Comparison of ENCODE assay signal across 8 cellular contexts in the genomic region with DNA sequence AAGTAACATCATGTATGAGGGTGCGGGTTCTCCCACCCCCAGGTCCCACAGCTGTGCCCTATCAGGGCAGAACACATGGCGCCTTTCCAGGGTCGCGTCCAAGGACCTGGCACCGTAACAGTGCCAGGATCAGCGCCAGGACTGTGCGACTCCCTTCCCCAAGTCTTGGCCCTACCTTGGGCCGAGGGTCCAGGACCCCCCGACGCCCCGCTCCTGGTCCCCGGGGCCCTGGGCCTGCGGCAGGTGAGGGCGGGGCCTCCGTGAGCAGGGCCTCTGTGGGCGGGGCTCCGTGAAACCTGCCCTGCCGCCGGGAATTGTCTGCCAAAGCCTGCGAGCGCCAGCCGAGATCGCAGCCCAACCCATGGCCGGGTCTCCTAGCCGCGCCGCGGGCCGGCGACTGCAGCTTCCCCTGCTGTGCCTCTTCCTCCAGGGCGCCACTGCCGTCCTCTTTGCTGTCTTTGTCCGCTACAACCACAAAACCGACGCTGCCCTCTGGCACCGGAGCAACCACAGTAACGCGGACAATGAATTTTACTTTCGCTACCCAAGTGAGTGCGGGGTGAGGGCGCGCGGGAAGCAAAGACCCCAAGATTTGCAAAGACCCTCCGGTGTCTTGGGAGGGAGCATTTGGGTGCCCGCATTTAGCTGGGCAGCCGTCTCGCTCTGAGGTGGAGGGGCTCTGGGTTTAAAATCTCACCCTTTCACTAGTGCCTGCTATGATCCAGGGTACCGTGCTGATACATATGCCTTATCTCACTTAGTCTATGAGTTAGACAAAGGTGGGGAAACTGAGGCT. TPM values are rescaled to one million over a fixed set of nuclear protein-coding genes. Genes with fewer than 3 reads are reported as not detected.
DNase-seq lines count a peak whose midpoint lies in the region; ATAC-seq and TF ChIP-seq lines count a peak whose summit lies in the region.
"Had no signal": no experiment of that assay in that cellular context is flagged by ENCODE, and none has a peak within 500 bp of the region (broad histone marks: within the 10 kb centered on the region; RNA-seq: fewer than 3 reads in every experiment).

A gene with protein sequence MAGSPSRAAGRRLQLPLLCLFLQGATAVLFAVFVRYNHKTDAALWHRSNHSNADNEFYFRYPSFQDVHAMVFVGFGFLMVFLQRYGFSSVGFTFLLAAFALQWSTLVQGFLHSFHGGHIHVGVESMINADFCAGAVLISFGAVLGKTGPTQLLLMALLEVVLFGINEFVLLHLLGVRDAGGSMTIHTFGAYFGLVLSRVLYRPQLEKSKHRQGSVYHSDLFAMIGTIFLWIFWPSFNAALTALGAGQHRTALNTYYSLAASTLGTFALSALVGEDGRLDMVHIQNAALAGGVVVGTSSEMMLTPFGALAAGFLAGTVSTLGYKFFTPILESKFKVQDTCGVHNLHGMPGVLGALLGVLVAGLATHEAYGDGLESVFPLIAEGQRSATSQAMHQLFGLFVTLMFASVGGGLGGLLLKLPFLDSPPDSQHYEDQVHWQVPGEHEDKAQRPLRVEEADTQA (plus strand): TSS at position 323 of the 796 bp plus-strand sequence. CDS start 39 bp downstream, at position 362.

- 7% methylated on average over 48 of the region's 48 CpGs for WGBS in liver
- WGBS in tibial nerve, 2 donors: 15% methylated on average over 30 to 31 of the region's 48 CpGs

- TF ChIP-seq POLR2A in tibial nerve (IDR thresholded peaks at IDR 0.05): no peak

- peak within 1 kb of the TSS; percentile 48 for H3K4me3 Mint-ChIP-seq in central memory CD8-positive, alpha-beta T cell

- H3K9ac ChIP-seq in liver (ENCODE audit: low read depth in 1 of 2, low read length in 2 of 2): peak within 1 kb of the TSS in 1 of 2 donors; percentile 11

- no peaks in the 10 kb centered on the region for H3K9me3 Mint-ChIP-seq in central memory CD8-positive, alpha-beta T cell

- H3K4me1 Mint-ChIP-seq in central memory CD8-positive, alpha-beta T cell: peaks cover 5% of the 10 kb centered on the region

- no peak within 1 kb of the TSS for H3K27ac ChIP-seq in liver (ENCODE audit: low read depth in 1 of 2, low read length in 2 of 2)
- no peak within 1 kb of the TSS for H3K27ac ChIP-seq in tibial nerve

- TF ChIP-seq RAD21 in liver (IDR thresholded peaks at IDR 0.05): no peak

- H3K9me3 ChIP-seq in liver (ENCODE audit: control insufficient read depth in 4 of 4, low read length in 3 of 4) (no peaks in the 10 kb centered on the region), tibial nerve (no peaks in the 10 kb centered on the region)

- DNase-seq in GM20000 (ENCODE audit: low spot score): peak; percentile 9
- peak; percentile 78 for DNase-seq in NCI-H69 (lab: John Stamatoyannopoulos, UW)
- no peak for DNase-seq in central memory CD8-positive, alpha-beta T cell (ENCODE audit: low spot score in 2 of 2)
- no peak for DNase-seq in tibial nerve (ENCODE audit: low spot score in 2 of 2)
- DNase-seq in NCI-H446 (lab: John Stamatoyannopoulos, UW): no peak
- no peak for DNase-seq in NCI-H2227 (lab: John Stamatoyannopoulos, UW; ENCODE audit: unreplicated experiment)

- no peak within 1 kb of the TSS for H3K27ac Mint-ChIP-seq in central memory CD8-positive, alpha-beta T cell (ENCODE audit: low read depth)

- no peaks in the 10 kb centered on the region for H3K27me3 ChIP-seq in liver (ENCODE audit: control insufficient read depth in 4 of 4, insufficient read depth in 4 of 4, low read length in 3 of 4)
- peaks cover 0 to 83% of the 10 kb centered on the region in 2 donors for H3K27me3 ChIP-seq in tibial nerve

- TF ChIP-seq EP300 in tibial nerve (IDR thresholded peaks at IDR 0.05): no peak

- H3K27me3 Mint-ChIP-seq in central memory CD8-positive, alpha-beta T cell: peaks cover 71% of the 10 kb centered on the region

- H3K36me3 ChIP-seq in liver (ENCODE audit: control insufficient read depth in 4 of 4, insufficient read depth in 3 of 4, low read depth in 1 of 4, low read length in 3 of 4) (no peaks in the 10 kb centered on the region), tibial nerve (no peaks in the 10 kb centered on the region)

- H3K36me3 Mint-ChIP-seq in central memory CD8-positive, alpha-beta T cell (ENCODE audit: insufficient read depth): no peaks in the 10 kb centered on the region

- H3K4me1 ChIP-seq in liver (ENCODE audit: control insufficient read depth in 4 of 4, insufficient read depth in 4 of 4, low read length in 3 of 4): peaks cover 0 to 8% (median 4%) of the 10 kb centered on the region in 4 donors
- H3K4me1 ChIP-seq in tibial nerve: peaks cover 0 to 11% (median 3%) of the 10 kb centered on the region in 4 donors

- ATAC-seq in central memory CD8-positive, alpha-beta T cell (replicated peaks; ENCODE audit: extremely low read depth, poor library complexity, severe bottlenecking): no peak

- TF ChIP-seq CTCF in GM20000 (IDR thresholded peaks at IDR 0.05; ENCODE audit: extremely low read depth, missing control alignments): no peak
- TF ChIP-seq CTCF in liver (IDR thresholded peaks at IDR 0.05; ENCODE audit: low read depth, low read length, missing input control): no peak
- TF ChIP-seq CTCF in tibial nerve (IDR thresholded peaks at IDR 0.05): no peak

- H3K4me3 ChIP-seq in liver (ENCODE audit: low read depth in 1 of 3, low read length in 3 of 3): peak within 1 kb of the TSS; percentile 63 to 68 (median 67)
- peak within 1 kb of the TSS in 3 of 4 donors; percentile 6 to 36 (median 28) for H3K4me3 ChIP-seq in tibial nerve

TF ChIP-seq in liver, 16 proteins besides CTCF, POLR2A, EP300 and RAD21:
- TF ChIP-seq, protein P1, sequence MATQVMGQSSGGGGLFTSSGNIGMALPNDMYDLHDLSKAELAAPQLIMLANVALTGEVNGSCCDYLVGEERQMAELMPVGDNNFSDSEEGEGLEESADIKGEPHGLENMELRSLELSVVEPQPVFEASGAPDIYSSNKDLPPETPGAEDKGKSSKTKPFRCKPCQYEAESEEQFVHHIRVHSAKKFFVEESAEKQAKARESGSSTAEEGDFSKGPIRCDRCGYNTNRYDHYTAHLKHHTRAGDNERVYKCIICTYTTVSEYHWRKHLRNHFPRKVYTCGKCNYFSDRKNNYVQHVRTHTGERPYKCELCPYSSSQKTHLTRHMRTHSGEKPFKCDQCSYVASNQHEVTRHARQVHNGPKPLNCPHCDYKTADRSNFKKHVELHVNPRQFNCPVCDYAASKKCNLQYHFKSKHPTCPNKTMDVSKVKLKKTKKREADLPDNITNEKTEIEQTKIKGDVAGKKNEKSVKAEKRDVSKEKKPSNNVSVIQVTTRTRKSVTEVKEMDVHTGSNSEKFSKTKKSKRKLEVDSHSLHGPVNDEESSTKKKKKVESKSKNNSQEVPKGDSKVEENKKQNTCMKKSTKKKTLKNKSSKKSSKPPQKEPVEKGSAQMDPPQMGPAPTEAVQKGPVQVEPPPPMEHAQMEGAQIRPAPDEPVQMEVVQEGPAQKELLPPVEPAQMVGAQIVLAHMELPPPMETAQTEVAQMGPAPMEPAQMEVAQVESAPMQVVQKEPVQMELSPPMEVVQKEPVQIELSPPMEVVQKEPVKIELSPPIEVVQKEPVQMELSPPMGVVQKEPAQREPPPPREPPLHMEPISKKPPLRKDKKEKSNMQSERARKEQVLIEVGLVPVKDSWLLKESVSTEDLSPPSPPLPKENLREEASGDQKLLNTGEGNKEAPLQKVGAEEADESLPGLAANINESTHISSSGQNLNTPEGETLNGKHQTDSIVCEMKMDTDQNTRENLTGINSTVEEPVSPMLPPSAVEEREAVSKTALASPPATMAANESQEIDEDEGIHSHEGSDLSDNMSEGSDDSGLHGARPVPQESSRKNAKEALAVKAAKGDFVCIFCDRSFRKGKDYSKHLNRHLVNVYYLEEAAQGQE (IDR thresholded peaks at IDR 0.05): no peak
- TF ChIP-seq FOXA1 (IDR thresholded peaks at IDR 0.05) (no peak), RXRA (IDR thresholded peaks at IDR 0.05) (no peak), HNF4G (IDR thresholded peaks at IDR 0.05) (no peak), FOXA2 (IDR thresholded peaks at IDR 0.05) (no peak), SP1 (IDR thresholded peaks at IDR 0.05) (no peak), EGR1 (IDR thresholded peaks at IDR 0.05; ENCODE audit: low read depth in 2 of 2) (no peak)
- TF ChIP-seq, protein P2, sequence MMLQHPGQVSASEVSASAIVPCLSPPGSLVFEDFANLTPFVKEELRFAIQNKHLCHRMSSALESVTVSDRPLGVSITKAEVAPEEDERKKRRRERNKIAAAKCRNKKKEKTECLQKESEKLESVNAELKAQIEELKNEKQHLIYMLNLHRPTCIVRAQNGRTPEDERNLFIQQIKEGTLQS (IDR thresholded peaks at IDR 0.05): no peak
- TF ChIP-seq, protein P3, sequence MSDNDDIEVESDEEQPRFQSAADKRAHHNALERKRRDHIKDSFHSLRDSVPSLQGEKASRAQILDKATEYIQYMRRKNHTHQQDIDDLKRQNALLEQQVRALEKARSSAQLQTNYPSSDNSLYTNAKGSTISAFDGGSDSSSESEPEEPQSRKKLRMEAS (IDR thresholded peaks at IDR 0.05): no peak

RNA-seq across cellular contexts. Expression of the gene that starts here (rescaled TPM):
- total RNA-seq in liver: 1 to 10 TPM; 1.0 to 3.5 TPM
- polyA plus RNA-seq in liver: 1 to 10 TPM in 1 of 2 donors, under 1 TPM in 1; 0.25 to 6.4 TPM
- total RNA-seq in tibial nerve: not detected
- total RNA-seq: T-helper 1 cell treated with Interleukin-12 subunit alpha and Interleukin-12 subunit beta and Interleukin-4 antibody, amounts not matched to agents 30 ng/mL and 1 ng/mL, for 36 hours had no signal

Comparison
In these comparisons a context has a peak if more than half of its experiments do, and no peak if none do; other contexts are left out.
1. DNase-seq: peak in GM20000 (single experiment) and NCI-H69 (single experiment); none in central memory CD8-positive, alpha-beta T cell (0 of 2), tibial nerve (0 of 2), NCI-H446 (0 of 2) and NCI-H2227 (single experiment).